In genomic region chr13:101346942-101347728, GRCh38 we compare ENCODE assay signal across 23 cellular contexts.
DNase-seq lines count a peak whose midpoint lies in the region; ATAC-seq, FAIRE-seq and TF ChIP-seq lines count a peak whose summit lies in the region.
"Had no signal": no experiment of that assay in that cellular context is flagged by ENCODE, and none has a peak within 500 bp of the region (broad histone marks: within the 10 kb centered on the region; RNA-seq: fewer than 3 reads in every experiment).

No MANE protein-coding gene starts in this region.

- no peak for TF ChIP-seq CTCF in right atrium auricular region (IDR thresholded peaks at IDR 0.05)

- no peaks in the 10 kb centered on the region for H3K27me3 ChIP-seq in right atrium auricular region
- H3K27me3 ChIP-seq: ascending aorta had no signal

- H3K4me1 ChIP-seq in right atrium auricular region, result no peaks in the 10 kb centered on the region
- H3K4me1 ChIP-seq: ascending aorta had no signal

- ATAC-seq in HG02870 (IDR thresholded peaks at IDR 0.05; ENCODE audit: unreplicated experiment), result no peak
- ATAC-seq: left ventricle myocardium superior, natural killer cell had no signal

- H3K27ac ChIP-seq in epithelial cell of prostate (no peak overlapping the region), right atrium auricular region (no peak overlapping the region)
- H3K27ac ChIP-seq: ascending aorta, KMS-11 had no signal

- no peaks in the 10 kb centered on the region for H3K36me3 ChIP-seq in right atrium auricular region
- H3K36me3 ChIP-seq: ascending aorta had no signal

- no peak for FAIRE-seq in RCC 7860 (lab: Jason Lieb, UNC)
- FAIRE-seq: G401.6, GM18507 had no signal

- DNase-seq in EH (ENCODE audit: low read depth), result peak; percentile 18
- DNase-seq in LHCN-M2 (ENCODE audit: low read depth), result peak; percentile 31
- DNase-seq in epithelial cell of prostate (ENCODE audit: low read depth, low spot score), result peak; percentile 12
- peak; percentile 41 for DNase-seq in skeletal muscle cell (ENCODE audit: low read depth)
- no peak for DNase-seq in RCC 7860 (ENCODE audit: low spot score)
- DNase-seq in right atrium auricular region (ENCODE audit: low spot score), result no peak
- DNase-seq: activated CD4-positive, alpha-beta T cell treated with anti-CD3 and anti-CD28 coated beads for 48 hours; activated naive CD4-positive, alpha-beta T cell treated with anti-CD3 and anti-CD28 coated beads, Interleukin-2, amount 10 ng/mL, durations not matched to agents 7 days and 5 days; CD4-positive, alpha-beta memory T cell; DMS 273 treated with DMSO at 0.1 percent for 48 hours; GOT3; left ventricle myocardium superior; MV-4-11; natural killer cell; NCI-H1694 treated with DMSO at 0.1 percent for 48 hours; NCI-H526 treated with DMSO at 0.1 percent for 48 hours; RPMI8226; stimulated activated CD4-positive, alpha-beta T cell treated with anti-CD3 and anti-CD28 coated beads, Interleukin-4, amount 100 ng/mL, for 1 hour had no signal

- no peaks in the 10 kb centered on the region for H3K9me3 ChIP-seq in right atrium auricular region
- H3K9me3 ChIP-seq: ascending aorta had no signal

- H3K4me3 ChIP-seq in skeletal muscle cell (ENCODE audit: low read depth, low read length), result no peak overlapping the region
- no peak overlapping the region for H3K4me3 ChIP-seq in right atrium auricular region
- H3K4me3 ChIP-seq: ascending aorta had no signal

Comparison
In these comparisons a context has a peak if more than half of its experiments do, and no peak if none do; other contexts are left out.
1. DNase-seq: peak in EH (single experiment), LHCN-M2 (single experiment), epithelial cell of prostate (single experiment) and skeletal muscle cell (single experiment); none in RCC 7860 (single experiment) and right atrium auricular region (single experiment).